In the genomic region with DNA sequence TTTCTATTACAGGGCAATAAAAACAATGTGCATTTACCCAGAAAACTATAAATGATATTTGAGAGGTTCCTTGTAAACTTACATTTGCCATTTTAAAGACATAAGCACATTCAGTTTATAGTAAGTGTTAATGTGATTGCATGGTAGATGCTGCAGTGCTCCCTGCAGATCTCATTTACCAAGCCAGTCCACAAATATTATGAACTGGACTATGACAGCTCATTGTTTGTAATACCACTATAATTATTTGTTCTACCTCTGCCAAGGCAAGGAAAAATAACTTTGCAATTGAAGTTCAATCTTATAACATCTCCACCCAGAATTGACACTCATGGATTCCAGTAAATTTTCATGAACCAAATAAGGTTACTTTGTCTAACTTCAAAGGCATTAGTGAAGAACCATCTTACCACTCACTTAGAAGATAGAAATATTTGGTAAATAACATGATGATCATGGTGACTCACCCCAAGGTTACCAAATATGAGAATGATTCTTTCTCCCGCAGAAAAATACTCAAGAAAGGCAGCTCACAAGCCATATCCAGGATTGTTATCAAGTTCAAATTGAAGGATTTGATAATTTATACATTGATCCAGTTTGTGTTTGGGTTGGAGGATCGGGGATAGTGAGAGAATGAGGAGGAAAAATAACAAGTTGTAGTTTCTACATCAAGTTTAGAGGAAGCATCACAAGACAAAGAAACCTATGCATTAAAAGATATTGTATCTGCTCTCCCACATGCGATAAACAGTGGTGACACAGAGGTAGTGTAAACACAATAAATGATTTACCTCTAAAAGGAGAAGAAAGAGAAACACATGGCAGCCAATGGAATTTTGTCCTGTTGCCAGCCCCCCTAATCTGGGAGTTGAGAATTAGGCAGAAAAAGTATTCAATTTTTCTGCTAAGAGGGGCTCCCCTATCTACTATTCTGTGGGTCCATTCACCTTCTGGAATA, we compare ENCODE assay signal across 17 cellular contexts. TPM values are rescaled to one million over a fixed set of nuclear protein-coding genes. Genes with fewer than 3 reads are reported as not detected.
A peak's percentile ranks its signal among the peaks of the same experiment; 100 is the strongest.
DNase-seq lines count a peak whose midpoint lies in the region; ATAC-seq and TF ChIP-seq lines count a peak whose summit lies in the region.
"Had no signal": no experiment of that assay in that cellular context is flagged by ENCODE, and none has a peak within 500 bp of the region (broad histone marks: within the 10 kb centered on the region; RNA-seq: fewer than 3 reads in every experiment).

No MANE protein-coding gene starts in this region.

- ATAC-seq in HG03139 (IDR thresholded peaks at IDR 0.05; ENCODE audit: unreplicated experiment) = no peak
- no peak for ATAC-seq in GM21576 (IDR thresholded peaks at IDR 0.05; ENCODE audit: unreplicated experiment)
- ATAC-seq in Right ventricle myocardium superior (ENCODE audit: poor library complexity) = no peak
- ATAC-seq: HepG2 had no signal

- H3K36me3 ChIP-seq in SU-DHL-6 (ENCODE audit: low read length) (no peaks in the 10 kb centered on the region), mesenchymal stem cell (ENCODE audit: control insufficient read depth in 1 of 2, insufficient read depth in 2 of 2, low read depth in 1 of 2, low read length in 2 of 2) (no peaks in the 10 kb centered on the region)
- H3K36me3 ChIP-seq: BE2C, HAP-1 had no signal

- 57% methylated on average over 1 of the region's 3 CpGs for WGBS in mesenchymal stem cell

- H3K9me3 ChIP-seq in SU-DHL-6 (ENCODE audit: insufficient read depth, low read length) (no peaks in the 10 kb centered on the region), mesenchymal stem cell (ENCODE audit: control insufficient read depth, low read length) (no peaks in the 10 kb centered on the region)
- H3K9me3 ChIP-seq: BE2C, HAP-1 had no signal

- no peaks in the 10 kb centered on the region for H3K79me1 ChIP-seq in mesenchymal stem cell (replicated peaks; ENCODE audit: low read length, poor library complexity, severe bottlenecking)

- H3F3A ChIP-seq in SU-DHL-6 (ENCODE audit: insufficient read depth) = no peaks in the 10 kb centered on the region

- peak overlapping the region in 1 of 2 experiments; percentile 43 for H3K18ac ChIP-seq in mesenchymal stem cell (ENCODE audit: low read depth in 1 of 2, low read length in 2 of 2)

- no peaks in the 10 kb centered on the region for H3K27me3 ChIP-seq in SU-DHL-6 (ENCODE audit: low read length)
- no peaks in the 10 kb centered on the region for H3K27me3 ChIP-seq in mesenchymal stem cell (ENCODE audit: control insufficient read depth in 1 of 2, insufficient read depth in 1 of 2, low read length in 2 of 2)
- H3K27me3 ChIP-seq: BE2C had no signal

- H3K14ac ChIP-seq in mesenchymal stem cell (ENCODE audit: low read length in 2 of 2) = no peak overlapping the region

- H2BK5ac ChIP-seq in mesenchymal stem cell (ENCODE audit: low read depth, low read length, poor library complexity, severe bottlenecking) = no peak overlapping the region

- no peak overlapping the region for H3K27ac ChIP-seq in SU-DHL-6 (ENCODE audit: low read depth, low read length)
- no peak overlapping the region for H3K27ac ChIP-seq in mesenchymal stem cell (ENCODE audit: low read length, poor library complexity, severe bottlenecking)
- H3K27ac ChIP-seq: C4-2B had no signal

- H4K91ac ChIP-seq in mesenchymal stem cell (ENCODE audit: low read length) = no peak overlapping the region

- H2AFZ ChIP-seq in SU-DHL-6 (ENCODE audit: low read depth, low read length, severe bottlenecking) = peak overlapping the region; percentile 2
- no peak overlapping the region for H2AFZ ChIP-seq in mesenchymal stem cell (ENCODE audit: low read depth, low read length)

- no peaks in the 10 kb centered on the region for H3K4me1 ChIP-seq in mesenchymal stem cell (ENCODE audit: control insufficient read depth, insufficient read depth, low read depth, low read length)
- H3K4me1 ChIP-seq: BE2C, HAP-1 had no signal

- H3K9me2 ChIP-seq in SU-DHL-6 (replicated peaks; ENCODE audit: insufficient read depth, low read length) = no peaks in the 10 kb centered on the region

- no peak overlapping the region for H3K23ac ChIP-seq in mesenchymal stem cell (ENCODE audit: low read length in 2 of 2)

- H4K20me1 ChIP-seq in SU-DHL-6 (ENCODE audit: low read depth, low read length) = no peaks in the 10 kb centered on the region

- no peak overlapping the region for H3K9ac ChIP-seq in SU-DHL-6 (ENCODE audit: low read length)
- no peak overlapping the region for H3K9ac ChIP-seq in mesenchymal stem cell (ENCODE audit: low read length)

- H3K79me2 ChIP-seq in SU-DHL-6 (ENCODE audit: insufficient read depth, low read length) = no peaks in the 10 kb centered on the region

- TF ChIP-seq CTCF in LNCaP clone FGC (IDR thresholded peaks at IDR 0.05; ENCODE audit: control insufficient read depth, extremely low read depth, insufficient read depth) (0 out of 2 replicates have a peak, but pooled peaks have one; percentile 1), SU-DHL-6 (IDR thresholded peaks at IDR 0.05; ENCODE audit: insufficient read depth, low read length, poor library complexity, severe bottlenecking) (no peak)

- peak; percentile 55 for DNase-seq in HCEC 1CT
- no peak for DNase-seq in LNCaP clone FGC (ENCODE audit: low read depth)
- DNase-seq in mesenchymal stem cell = peak; percentile 10
- DNase-seq in NCI-H748 treated with DMSO at 0.1 percent for 48 hours (lab: John Stamatoyannopoulos, UW) = no peak
- no peak for DNase-seq in Right ventricle myocardium superior
- DNase-seq: BE2C; CD4-positive, alpha-beta memory T cell; COR-L47; DMS153; GF-D8 had no signal

- no peak overlapping the region for H2BK12ac ChIP-seq in mesenchymal stem cell (ENCODE audit: low read length in 2 of 2)

- H2BK120ac ChIP-seq in mesenchymal stem cell (ENCODE audit: low read depth, low read length) = no peak overlapping the region

- H3K4me3 ChIP-seq in LNCaP clone FGC (ENCODE audit: low read depth, low read length) (no peak overlapping the region), SU-DHL-6 (ENCODE audit: insufficient read depth, low read length, poor library complexity, severe bottlenecking) (no peak overlapping the region), mesenchymal stem cell (ENCODE audit: insufficient read depth in 1 of 2, low read depth in 1 of 2, low read length in 2 of 2) (no peak overlapping the region)
- H3K4me3 ChIP-seq: HAP-1 had no signal

- H2AK5ac ChIP-seq in mesenchymal stem cell (ENCODE audit: low read length, severe bottlenecking) = no peak overlapping the region

- H3K4me2 ChIP-seq in SU-DHL-6 (ENCODE audit: low read depth, low read length, poor library complexity, severe bottlenecking) = no peak overlapping the region
- no peak overlapping the region for H3K4me2 ChIP-seq in mesenchymal stem cell (ENCODE audit: low read length, poor library complexity, severe bottlenecking)

- H4K8ac ChIP-seq in mesenchymal stem cell (ENCODE audit: low read length) = no peak overlapping the region

- intact Hi-C loops in Right ventricle myocardium superior (cut with DNase I) = no loop called here

- no peak overlapping the region for H2BK15ac ChIP-seq in mesenchymal stem cell (ENCODE audit: low read depth, poor library complexity, severe bottlenecking)

- H3K4ac ChIP-seq in mesenchymal stem cell (ENCODE audit: low read depth in 1 of 2, low read length in 2 of 2) = peak overlapping the region in 1 of 2 experiments; percentile 37

RNA-seq across cellular contexts. Expression of a gene that starts 29.5 kb away (rescaled TPM):
- polyA plus RNA-seq in mesenchymal stem cell (2013, experiment 1 of 2) = 0.03 TPM
- 0.04 TPM for polyA plus RNA-seq in mesenchymal stem cell (2013, experiment 2 of 2)
- not detected for total RNA-seq in Right ventricle myocardium superior
- total RNA-seq: CD4-positive, alpha-beta memory T cell; HT1080 had no signal
- polyA plus RNA-seq: CD4-positive, alpha-beta memory T cell had no signal

Comparison
In these comparisons a context has a peak if more than half of its experiments do, and no peak if none do; other contexts are left out.
1. DNase-seq: peak in HCEC 1CT (single experiment) and mesenchymal stem cell (single experiment); none in LNCaP clone FGC (single experiment), NCI-H748 treated with DMSO at 0.1 percent for 48 hours (single experiment) and Right ventricle myocardium superior (single experiment).